ENCODE assay signal across 18 cellular contexts in genomic region chr14:81392976-81393643, GRCh38. TPM values are rescaled to one million over a fixed set of nuclear protein-coding genes. Genes with fewer than 3 reads are reported as not detected.
"Had no signal": no experiment of that assay in that cellular context is flagged by ENCODE, and none has a peak within 500 bp of the region (broad histone marks: within the 10 kb centered on the region; RNA-seq: fewer than 3 reads in every experiment).

No MANE protein-coding gene starts in this region.

- H2AFZ ChIP-seq: neural progenitor cell had no signal

- H3K4me1 ChIP-seq: adrenal gland, left lung, prostate gland, right atrium auricular region, stomach, testis had no signal

- H3K9me3 ChIP-seq: adrenal gland, prostate gland, testis had no signal

- H3K36me3 ChIP-seq: adrenal gland, left lung, neural progenitor cell, prostate gland, right atrium auricular region had no signal

- H3K4me2 ChIP-seq: neural progenitor cell had no signal

- ATAC-seq: activated naive CD4-positive, alpha-beta T cell treated with anti-CD3 and anti-CD28 coated beads, Interleukin-2, amount 50 U/mL, for 72 hours; left lung had no signal

- H3K27ac Mint-ChIP-seq: activated naive CD4-positive, alpha-beta T cell treated with anti-CD3 and anti-CD28 coated beads, Interleukin-2, amount 50 U/mL, for 72 hours; neural progenitor cell; T-helper 2 cell treated with Interferon-gamma antibody and Interleukin-4, amounts not matched to agents 5 μg/mL and 100 μg/mL, for 36 hours had no signal

- H3K27ac ChIP-seq: adrenal gland, left lung, neural progenitor cell, prostate gland, right atrium auricular region, stomach, testis had no signal

- H3K36me3 Mint-ChIP-seq: activated naive CD4-positive, alpha-beta T cell treated with anti-CD3 and anti-CD28 coated beads, Interleukin-2, amount 50 U/mL, for 72 hours had no signal

- H3K27me3 ChIP-seq: adrenal gland, neural progenitor cell, right atrium auricular region, stomach, testis had no signal

- DNase-seq: activated CD4-positive, alpha-beta T cell treated with anti-CD3 and anti-CD28 coated beads, Interleukin-2, amount 50 U/mL, for 48 hours; activated gamma-delta T cell; adrenal gland; cerebellar nuclear complex; cortex of kidney; foreskin fibroblast; hippocampal formation; left lung; stimulated activated CD4-positive, alpha-beta T cell treated with anti-CD3 and anti-CD28 coated beads, Interleukin-15, amount 100 ng/mL, for 24 hours; stimulated activated CD4-positive, alpha-beta T cell treated with anti-CD3 and anti-CD28 coated beads, Interleukin-2, amount 100 ng/mL, for 48 hours; stomach; testis had no signal

- H3K4me1 Mint-ChIP-seq: neural progenitor cell had no signal

- H3K9me3 Mint-ChIP-seq: activated naive CD4-positive, alpha-beta T cell treated with anti-CD3 and anti-CD28 coated beads, Interleukin-2, amount 50 U/mL, for 72 hours; T-helper 2 cell treated with Interferon-gamma antibody and Interleukin-4, amounts not matched to agents 5 μg/mL and 100 μg/mL, for 36 hours had no signal

- H3K9ac ChIP-seq: neural progenitor cell had no signal

- H3K4me3 ChIP-seq: adrenal gland, left lung, neural progenitor cell, prostate gland, right atrium auricular region, stomach, testis had no signal

- H3K4me3 Mint-ChIP-seq: neural progenitor cell; T-helper 2 cell treated with Interferon-gamma antibody and Interleukin-4, amounts not matched to agents 5 μg/mL and 100 μg/mL, for 36 hours had no signal

RNA-seq across cellular contexts. Expression of gene STON2, which starts 7.0 kb away (rescaled TPM):
- total RNA-seq: osteocyte had no signal
